ENCODE assay signal across 8 cellular contexts in genomic region chr1:43836267-43836951, GRCh38.
DNase-seq lines count a peak whose midpoint lies in the region; ATAC-seq and TF ChIP-seq lines count a peak whose summit lies in the region.

No MANE protein-coding gene starts in this region.

- POLR2A ChIA-PET in Caco-2 (lab: Charles Lee), result no interaction called here

- no TSS peak for BruUV-seq in Caco-2 (replicated peaks; lab: Mats Ljungman, UMichigan)

- no peaks in the 10 kb centered on the region for H4K20me1 ChIP-seq in MM.1S (ENCODE audit: insufficient read depth, low read length)

- peak overlapping the region; percentile 45 for H2AFZ ChIP-seq in MM.1S (ENCODE audit: low read length)

- no peak overlapping the region for H3K4me3 Mint-ChIP-seq in Caco-2 (ENCODE audit: unreplicated experiment)

- H3K4me3 ChIP-seq in MM.1S (ENCODE audit: low read length) (no peak overlapping the region), RWPE2 (ENCODE audit: severe bottlenecking) (no peak overlapping the region), stomach (no peak overlapping the region), Caco-2 (ENCODE audit: low read depth, low read length) (no peak overlapping the region)

- no peaks in the 10 kb centered on the region for H3K9me3 ChIP-seq in MM.1S (replicated peaks; ENCODE audit: insufficient read depth, low read length)
- H3K9me3 ChIP-seq in RWPE2 (ENCODE audit: severe bottlenecking), result no peaks in the 10 kb centered on the region
- no peaks in the 10 kb centered on the region for H3K9me3 ChIP-seq in stomach
- no peaks in the 10 kb centered on the region for H3K9me3 ChIP-seq in Caco-2

- no peak overlapping the region for H3K27ac Mint-ChIP-seq in Caco-2 (ENCODE audit: unreplicated experiment)

- CTCF ChIA-PET in Caco-2 (lab: Charles Lee), result no interaction called here

- H3K9me3 Mint-ChIP-seq in Caco-2 (ENCODE audit: unreplicated experiment), result no peaks in the 10 kb centered on the region

- ATAC-seq in GM19324 (IDR thresholded peaks at IDR 0.05; ENCODE audit: low FRiP score, unreplicated experiment) (peak; percentile 74), RWPE2 (ENCODE audit: low read depth) (peak; percentile 79)

- H3K4me2 ChIP-seq in MM.1S (ENCODE audit: low read depth, low read length), result peak overlapping the region; percentile 73

- peaks cover 59% of the 10 kb centered on the region for H3F3A ChIP-seq in MM.1S (ENCODE audit: insufficient read depth, low read length)

- intact Hi-C loops in stomach (cut with DNase I; ENCODE audit: low total_unique reads), result no loop called here
- intact Hi-C loops in Caco-2 (cut with micrococcal nuclease; ENCODE audit: unreplicated experiment), result no loop called here

- H3K36me3 ChIP-seq in MM.1S (replicated peaks; ENCODE audit: insufficient read depth, low read length) (no peaks in the 10 kb centered on the region), RWPE2 (ENCODE audit: low read depth) (peaks cover 14% of the 10 kb centered on the region), stomach (peaks cover 3 to 20% (median 12%) of the 10 kb centered on the region in 4 donors), Caco-2 (ENCODE audit: control insufficient read depth, insufficient read depth, low read length) (no peaks in the 10 kb centered on the region)

- H3K9ac ChIP-seq in MM.1S (ENCODE audit: low read length), result peak overlapping the region; percentile 46

- H3K79me2 ChIP-seq in MM.1S (ENCODE audit: low read length), result no peaks in the 10 kb centered on the region; the same call in 1 of the 2 replicates

- H3K27ac ChIP-seq in MM.1S (ENCODE audit: low read length) (peak overlapping the region; percentile 94), RWPE2 (ENCODE audit: poor library complexity, severe bottlenecking) (peak overlapping the region; percentile 74), stomach (peak overlapping the region in 3 of 5 donors; percentile 54 to 77 (median 72))

- H3K27me3 Mint-ChIP-seq in Caco-2 (ENCODE audit: insufficient read depth, unreplicated experiment), result no peaks in the 10 kb centered on the region

- no peak for TF ChIP-seq CTCF in MM.1S (IDR thresholded peaks at IDR 0.05; ENCODE audit: low read length)
- no peak for TF ChIP-seq CTCF in RWPE2 (IDR thresholded peaks at IDR 0.05; ENCODE audit: poor library complexity, severe bottlenecking)
- TF ChIP-seq CTCF in stomach (IDR thresholded peaks at IDR 0.05), result no peak
- TF ChIP-seq CTCF in Caco-2 (IDR thresholded peaks at IDR 0.05; ENCODE audit: insufficient read depth in 1 of 2, low read depth in 1 of 2, low read length in 1 of 2, severe bottlenecking in 1 of 2, unreplicated experiment in 1 of 2), result no peak

- DNase-seq in A172 (ENCODE audit: low spot score) (peak; percentile 46), MM.1S (peak; percentile 95), RWPE2 (ENCODE audit: low spot score) (peak; percentile 95), midbrain (lab: John Stamatoyannopoulos, UW) (peak; percentile 12), stomach (peak; percentile 86), Caco-2 (no peak)
- peak; percentile 70 for DNase-seq in activated naive CD4-positive, alpha-beta T cell treated with anti-CD3 and anti-CD28 coated beads, Interleukin-2, amount 50 U/mL, for 16 hours

- 16 to 46% (median 21%) methylated on average over 5 to 6 of the region's 6 CpGs for WGBS in stomach, 5 donors

- no peak for TF ChIP-seq POLR2A in stomach (IDR thresholded peaks at IDR 0.05)

- TF ChIP-seq EP300 in stomach (IDR thresholded peaks at IDR 0.05), result no peak

- no peaks in the 10 kb centered on the region for H3K4me1 Mint-ChIP-seq in Caco-2 (ENCODE audit: low read depth, unreplicated experiment)

- H3K27me3 ChIP-seq in MM.1S (replicated peaks; ENCODE audit: insufficient read depth, low read length), result no peaks in the 10 kb centered on the region
- no peaks in the 10 kb centered on the region for H3K27me3 ChIP-seq in RWPE2 (ENCODE audit: insufficient read depth, poor library complexity, severe bottlenecking)
- H3K27me3 ChIP-seq in stomach, result no peaks in the 10 kb centered on the region
- H3K27me3 ChIP-seq in Caco-2 (replicated peaks; ENCODE audit: control insufficient read depth, insufficient read depth, low read length), result no peaks in the 10 kb centered on the region

- H3K4me1 ChIP-seq in MM.1S (ENCODE audit: low read length) (peaks cover 87% of the 10 kb centered on the region), RWPE2 (ENCODE audit: insufficient read depth, poor library complexity, severe bottlenecking) (peaks cover 35% of the 10 kb centered on the region), stomach (peaks cover 15 to 42% (median 28%) of the 10 kb centered on the region in 4 donors), Caco-2 (no peaks in the 10 kb centered on the region)

- H3K9me2 ChIP-seq in MM.1S (replicated peaks; ENCODE audit: insufficient read depth, low read length), result no peaks in the 10 kb centered on the region

- no peaks in the 10 kb centered on the region for H3K36me3 Mint-ChIP-seq in Caco-2 (ENCODE audit: insufficient read depth, unreplicated experiment)

Comparison
In these comparisons a context has a peak if more than half of its experiments do, and no peak if none do; other contexts are left out.
1. DNase-seq: peak in A172 (single experiment), MM.1S (single experiment), RWPE2 (single experiment), activated naive CD4-positive, alpha-beta T cell treated with anti-CD3 and anti-CD28 coated beads, Interleukin-2, amount 50 U/mL, for 16 hours (single experiment), midbrain (single experiment) and stomach (single experiment); none in Caco-2 (0 of 2).
2. Peak in every context shown above with its lines, with median percentiles within 50 percentile points of each other: H3K27ac ChIP-seq.